In genomic region chr5:65928341-65928752, GRCh38 we compare ENCODE assay signal across 1 cellular context.
TF ChIP-seq lines count a peak whose summit lies in the region.

No MANE protein-coding gene starts in this region.

TF ChIP-seq in SK-N-SH, 30 proteins besides CTCF, POLR2A, EP300 and RAD21 (continued from another document):
- TF ChIP-seq ZBTB33 (IDR thresholded peaks at IDR 0.05; ENCODE audit: borderline replicate concordance, low read depth): no peak
- no peak for TF ChIP-seq REST (IDR thresholded peaks at IDR 0.05; ENCODE audit: low read depth, low read length)
- no peak for TF ChIP-seq TAF1 (IDR thresholded peaks at IDR 0.05; ENCODE audit: borderline replicate concordance, low read depth, low read length)
- TF ChIP-seq SIN3A (IDR thresholded peaks at IDR 0.05; ENCODE audit: borderline replicate concordance, low read depth, low read length): no peak
- TF ChIP-seq EZH2phosphoT487 (IDR thresholded peaks at IDR 0.05; ENCODE audit: borderline replicate concordance, low read depth): no peak
- no peak for TF ChIP-seq RXRA (IDR thresholded peaks at IDR 0.05; ENCODE audit: borderline replicate concordance, low read depth)
